Comparison of ENCODE assay signal across 8 cellular contexts in the genomic region with DNA sequence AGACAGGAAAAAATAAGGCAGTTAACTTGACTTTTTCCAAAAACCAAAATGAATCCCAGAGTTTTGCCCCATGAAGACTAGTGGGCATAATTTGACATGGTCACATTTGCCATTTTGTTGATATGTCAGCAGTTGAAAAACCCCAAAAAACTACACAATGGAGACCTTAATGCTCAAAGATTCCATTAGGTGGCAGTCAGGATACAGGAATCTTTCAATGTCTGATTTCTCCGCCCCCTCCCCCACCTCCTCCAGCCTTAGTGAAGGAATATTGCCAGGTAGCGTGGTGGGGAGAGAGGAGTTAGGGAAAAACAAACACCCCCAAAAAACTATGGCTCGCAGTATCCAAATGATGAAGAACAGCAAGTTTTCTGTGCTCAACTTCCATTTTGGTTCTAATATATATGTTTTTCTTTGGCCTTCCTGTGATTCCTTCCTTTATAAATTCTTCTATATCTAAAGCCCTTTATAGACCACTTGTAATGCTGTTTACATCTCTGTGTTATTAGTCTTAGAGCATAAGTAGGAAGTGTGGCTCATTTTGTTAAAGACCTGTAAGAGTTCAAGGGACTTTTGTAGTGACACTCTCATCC. TPM values are rescaled to one million over a fixed set of nuclear protein-coding genes. Genes with fewer than 3 reads are reported as not detected.
DNase-seq lines count a peak whose midpoint lies in the region; ATAC-seq, FAIRE-seq and TF ChIP-seq lines count a peak whose summit lies in the region.

No MANE protein-coding gene starts in this region.

- no peaks in the 10 kb centered on the region for H3K9me3 ChIP-seq in SK-N-SH

- H3K4me1 Mint-ChIP-seq in stimulated activated naive CD8-positive, alpha-beta T cell treated with anti-CD3 and anti-CD28 coated beads, Interleukin-15, Interleukin-2, amounts not matched to agents 100 ng/mL and 50 ng/mL, for 24 hours (ENCODE audit: low read depth): peaks cover 25% of the 10 kb centered on the region

- H3K36me3 ChIP-seq in ACC112 (ENCODE audit: insufficient read depth, low read length) (no peaks in the 10 kb centered on the region), SK-N-SH (replicated peaks in 1 of 2; ENCODE audit: control insufficient read depth in 1 of 2, insufficient read depth in 2 of 2, low read length in 1 of 2) (no peaks in the 10 kb centered on the region), bronchial epithelial cell (ENCODE audit: control insufficient read depth, insufficient read depth, low read length) (no peaks in the 10 kb centered on the region)

- TF ChIP-seq EP300 in SK-N-SH (IDR thresholded peaks at IDR 0.05; ENCODE audit: borderline replicate concordance in 1 of 2, low read depth in 1 of 2, low read length in 1 of 2): no peak

- peak overlapping the region; percentile 70 for H3K27ac Mint-ChIP-seq in stimulated activated naive CD8-positive, alpha-beta T cell treated with anti-CD3 and anti-CD28 coated beads, Interleukin-15, Interleukin-2, amounts not matched to agents 100 ng/mL and 50 ng/mL, for 24 hours

- no peaks in the 10 kb centered on the region for H4K20me1 ChIP-seq in SK-N-SH (ENCODE audit: insufficient read depth)

- H3K4me3 Mint-ChIP-seq in stimulated activated naive CD8-positive, alpha-beta T cell treated with anti-CD3 and anti-CD28 coated beads, Interleukin-15, Interleukin-2, amounts not matched to agents 100 ng/mL and 50 ng/mL, for 24 hours: no peak overlapping the region

- H3K9ac ChIP-seq in SK-N-SH: no peak overlapping the region

- H3K9me3 Mint-ChIP-seq in stimulated activated naive CD8-positive, alpha-beta T cell treated with anti-CD3 and anti-CD28 coated beads, Interleukin-15, Interleukin-2, amounts not matched to agents 100 ng/mL and 50 ng/mL, for 24 hours: no peaks in the 10 kb centered on the region

- H3K27me3 Mint-ChIP-seq in stimulated activated naive CD8-positive, alpha-beta T cell treated with anti-CD3 and anti-CD28 coated beads, Interleukin-15, Interleukin-2, amounts not matched to agents 100 ng/mL and 50 ng/mL, for 24 hours: peaks cover 9% of the 10 kb centered on the region

- 0% methylated on average over 3 of the region's 3 CpGs for WGBS in SK-N-SH (ENCODE audit: low lambda C conversion rate)

- TF ChIP-seq RAD21 in SK-N-SH (IDR thresholded peaks at IDR 0.05; ENCODE audit: low read length): peak; percentile 92

- H3K4me3 ChIP-seq in ACC112 (ENCODE audit: low read depth, low read length): no peak overlapping the region
- H3K4me3 ChIP-seq in SK-N-SH (ENCODE audit: low read depth in 2 of 2, low read length in 1 of 2): no peak overlapping the region; a peak in 1 of 4 replicates
- H3K4me3 ChIP-seq in bronchial epithelial cell (ENCODE audit: low read depth, low read length): no peak overlapping the region

- no peaks in the 10 kb centered on the region for H3K36me3 Mint-ChIP-seq in stimulated activated naive CD8-positive, alpha-beta T cell treated with anti-CD3 and anti-CD28 coated beads, Interleukin-15, Interleukin-2, amounts not matched to agents 100 ng/mL and 50 ng/mL, for 24 hours (ENCODE audit: low read depth)

- peak; percentile 94 for FAIRE-seq in G401.6 (lab: Jason Lieb, UNC)
- FAIRE-seq in bronchial epithelial cell (lab: Jason Lieb, UNC): no peak

- H3K79me2 ChIP-seq in ACC112 (ENCODE audit: control insufficient read depth, insufficient read depth, low read length, unreplicated experiment): no peaks in the 10 kb centered on the region
- H3K79me2 ChIP-seq in SK-N-SH (ENCODE audit: insufficient read depth): no peaks in the 10 kb centered on the region

- POLR2A ChIA-PET in SK-N-SH (lab: Yijun Ruan, JAX): no interaction called here

- H3K27me3 ChIP-seq in ACC112 (ENCODE audit: insufficient read depth, low read length): no peaks in the 10 kb centered on the region
- no peaks in the 10 kb centered on the region for H3K27me3 ChIP-seq in SK-N-SH (ENCODE audit: insufficient read depth)
- H3K27me3 ChIP-seq in bronchial epithelial cell (ENCODE audit: control insufficient read depth, insufficient read depth, low read length): no peaks in the 10 kb centered on the region

- peak overlapping the region; percentile 24; the same call in 1 of the 2 replicates for H3K27ac ChIP-seq in ACC112 (ENCODE audit: low read depth, low read length)
- H3K27ac ChIP-seq in SK-N-SH (ENCODE audit: low read depth in 2 of 2, low read length in 1 of 2): no peak overlapping the region

- CTCF ChIA-PET in SK-N-SH (lab: Yijun Ruan, JAX): interaction anchor here (0.8 to 3.3 kb wide), 11 partner anchors 10 to 586 kb away, joined by 3 to 28 read pairs (median 4); no protein-coding TSS in a partner anchor

- H3K4me1 ChIP-seq in ACC112 (ENCODE audit: control insufficient read depth, insufficient read depth, low read length, unreplicated experiment) (peaks cover 27% of the 10 kb centered on the region), SK-N-SH (ENCODE audit: control insufficient read depth in 1 of 2, insufficient read depth in 2 of 2, low read depth in 1 of 2, low read length in 1 of 2) (peaks cover 0 to 10% of the 10 kb centered on the region in 2 experiments; a peak in 3 of 4 replicates)

- peak overlapping the region; percentile 5; the same call in 1 of the 2 replicates for H3K4me2 ChIP-seq in SK-N-SH

- H2AFZ ChIP-seq in ACC112 (ENCODE audit: low read length, unreplicated experiment): no peak overlapping the region
- H2AFZ ChIP-seq in SK-N-SH (ENCODE audit: low read depth): no peak overlapping the region

- DNase-seq in Kasumi-1 (lab: John Stamatoyannopoulos, UW) (peak; percentile 71 to 80), SK-N-SH (peak; percentile 64), bronchial epithelial cell (ENCODE audit: low read depth) (peak; percentile 54), left lobe of liver (ENCODE audit: low spot score) (no peak)

- H3F3A ChIP-seq in SK-N-SH (replicated peaks; ENCODE audit: insufficient read depth): no peaks in the 10 kb centered on the region

- TF ChIP-seq CTCF in SK-N-SH (IDR thresholded peaks at IDR 0.05) (peak; percentile 77), bronchial epithelial cell (IDR thresholded peaks at IDR 0.05; ENCODE audit: insufficient read depth, low read length, severe bottlenecking) (peak; percentile 61)

- no peaks in the 10 kb centered on the region for H3K9me2 ChIP-seq in SK-N-SH

- ATAC-seq in left lobe of liver: peak; percentile 91
- no peak for ATAC-seq in GM21786 (IDR thresholded peaks at IDR 0.05; ENCODE audit: unreplicated experiment)

TF ChIP-seq in SK-N-SH, 30 proteins besides CTCF, POLR2A, EP300 and RAD21:
- no peak for TF ChIP-seq TEAD4 (IDR thresholded peaks at IDR 0.05; ENCODE audit: borderline replicate concordance, insufficient read depth)
- peak; percentile 88 for TF ChIP-seq CHD2 (IDR thresholded peaks at IDR 0.05; ENCODE audit: low read length, partially characterized antibody)
- no peak for TF ChIP-seq ELF1 (IDR thresholded peaks at IDR 0.05)
- TF ChIP-seq TCF12 (IDR thresholded peaks at IDR 0.05): 0 out of 2 replicates have a peak, but pooled peaks have one; percentile 13
- TF ChIP-seq RFX5 (IDR thresholded peaks at IDR 0.05; ENCODE audit: low read length): peak; percentile 9; the same call in 1 of the 2 replicates
- peak; percentile 34; the same call in 1 of the 2 replicates for TF ChIP-seq NFIC (IDR thresholded peaks at IDR 0.05; ENCODE audit: borderline replicate concordance)
- TF ChIP-seq SIN3A (IDR thresholded peaks at IDR 0.05; ENCODE audit: borderline replicate concordance, low read depth, low read length): 0 out of 2 replicates have a peak, but pooled peaks have one; percentile 35
- peak; percentile 78 for TF ChIP-seq SMC3 (IDR thresholded peaks at IDR 0.05; ENCODE audit: low read depth, low read length)
- TF ChIP-seq, protein P1, sequence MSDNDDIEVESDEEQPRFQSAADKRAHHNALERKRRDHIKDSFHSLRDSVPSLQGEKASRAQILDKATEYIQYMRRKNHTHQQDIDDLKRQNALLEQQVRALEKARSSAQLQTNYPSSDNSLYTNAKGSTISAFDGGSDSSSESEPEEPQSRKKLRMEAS (IDR thresholded peaks at IDR 0.05; ENCODE audit: low read depth): no peak

RNA-seq across cellular contexts. Expression of a gene that starts 6.7 kb away (rescaled TPM):
- 13.3 and 14.2 TPM in 2 replicates for polyA plus RNA-seq in SK-N-SH (2012; rRNA removed)
- polyA plus RNA-seq in SK-N-SH (2012; cell fraction: cytosol; rRNA removed): 15.5 and 22.5 TPM in 2 replicates
- polyA plus RNA-seq in SK-N-SH (2012; cell fraction: nucleus; rRNA removed): 8.8 and 15.4 TPM in 2 replicates
- total RNA-seq in bronchial epithelial cell: 6.3 and 6.8 TPM in 2 replicates
- 8.8 TPM for total RNA-seq in left lobe of liver
